ENCODE assay signal across 8 cellular contexts in genomic region chr9:106921341-106921899, GRCh38. TPM values are rescaled to one million over a fixed set of nuclear protein-coding genes. Genes with fewer than 3 reads are reported as not detected.
DNase-seq lines count a peak whose midpoint lies in the region; ATAC-seq and TF ChIP-seq lines count a peak whose summit lies in the region.

No MANE protein-coding gene starts in this region.

- peak overlapping the region; percentile 38 for H2AFZ ChIP-seq in hepatocyte

- H3K27ac ChIP-seq in hepatocyte (peak overlapping the region; percentile 99), sigmoid colon (peak overlapping the region; percentile 71 to 80 (median 78))

- no peak for TF ChIP-seq EP300 in sigmoid colon (IDR thresholded peaks at IDR 0.05)

- no peaks in the 10 kb centered on the region for H3K27me3 ChIP-seq in hepatocyte
- no peaks in the 10 kb centered on the region for H3K27me3 ChIP-seq in sigmoid colon

- no peak for ATAC-seq in GM19324 (IDR thresholded peaks at IDR 0.05; ENCODE audit: low FRiP score, unreplicated experiment)

- H3K4me1 ChIP-seq in hepatocyte (ENCODE audit: insufficient read depth) = peaks cover 37% of the 10 kb centered on the region
- peaks cover 0 to 63% (median 46%) of the 10 kb centered on the region in 4 donors for H3K4me1 ChIP-seq in sigmoid colon

- H3K4me3 ChIP-seq in astrocyte of the cerebellum (ENCODE audit: low read depth, low read length) = no peak overlapping the region
- peak overlapping the region; percentile 9 for H3K4me3 ChIP-seq in hepatocyte
- no peak overlapping the region for H3K4me3 ChIP-seq in sigmoid colon

- no peaks in the 10 kb centered on the region for H4K20me1 ChIP-seq in hepatocyte (ENCODE audit: insufficient read depth, poor library complexity, severe bottlenecking)

- H3K79me2 ChIP-seq in hepatocyte = peaks cover 63% of the 10 kb centered on the region

- TF ChIP-seq POLR2A in sigmoid colon (IDR thresholded peaks at IDR 0.05) = no peak

- in situ Hi-C loops in astrocyte of the cerebellum (cut with HindIII; ENCODE audit: low sequenced_read_pairs) = loop anchor here (5.0 kb wide), 1 partner anchor 59 kb away; the partner anchor contains the start of gene ZNF462

- DNase-seq in DMS 273 treated with DMSO at 0.1 percent for 48 hours (lab: John Stamatoyannopoulos, UW) = peak; percentile 30
- DNase-seq in NCI-H1105 treated with DMSO at 0.1 percent for 48 hours (lab: John Stamatoyannopoulos, UW) = peak; percentile 84
- peak; percentile 35 for DNase-seq in astrocyte of the cerebellum (ENCODE audit: low read depth)
- DNase-seq in hepatocyte (ENCODE audit: low spot score) = peak; percentile 91
- no peak for DNase-seq in sigmoid colon
- no peak for DNase-seq in NCI-H1930 (lab: John Stamatoyannopoulos, UW)
- DNase-seq in cerebellar nuclear complex (lab: John Stamatoyannopoulos, UW) = no peak

- peak overlapping the region; percentile 77 for H3K4me2 ChIP-seq in hepatocyte

- H3K9me3 ChIP-seq in hepatocyte (ENCODE audit: low read depth) (no peaks in the 10 kb centered on the region), sigmoid colon (no peaks in the 10 kb centered on the region)

- no peak for TF ChIP-seq CTCF in astrocyte of the cerebellum (IDR thresholded peaks at IDR 0.05; ENCODE audit: low read depth, low read length, missing control alignments)
- TF ChIP-seq CTCF in hepatocyte (IDR thresholded peaks at IDR 0.05; ENCODE audit: poor library complexity) = no peak
- TF ChIP-seq CTCF in sigmoid colon (IDR thresholded peaks at IDR 0.05) = no peak

- intact Hi-C loops in sigmoid colon (cut with DNase I) = loop anchor here (5.0 kb wide), 1 partner anchor 59 kb away; the partner anchor contains the start of gene ZNF462

- H3K36me3 ChIP-seq in hepatocyte (replicated peaks; ENCODE audit: insufficient read depth, low read depth) = no peaks in the 10 kb centered on the region
- H3K36me3 ChIP-seq in sigmoid colon = peaks cover 3 to 33% (median 20%) of the 10 kb centered on the region in 4 donors

- no peaks in the 10 kb centered on the region for H3K9me2 ChIP-seq in hepatocyte (replicated peaks; ENCODE audit: insufficient read depth)

- WGBS in hepatocyte (ENCODE audit: low lambda C conversion rate, missing lambda C conversion rate) = 4% methylated on average over 3 of the region's 3 CpGs
- WGBS in sigmoid colon, 2 donors = 10 to 37% methylated on average over 3 of the region's 3 CpGs

RNA-seq across cellular contexts. Expression of gene ZNF462, which starts 58.5 kb away (rescaled TPM):
- total RNA-seq in hepatocyte (13.8 and 27.5 TPM in 2 replicates), sigmoid colon (10 to 100 TPM; 21.7 to 33.8 (median 25.6) TPM)
- polyA plus RNA-seq in hepatocyte (7.8 and 8.6 TPM in 2 replicates), sigmoid colon (1 to 10 TPM in 2 of 3 donors, under 1 TPM in 1; 0.60 to 6.2 (median 2.5) TPM)

Comparison
In these comparisons a context has a peak if more than half of its experiments do, and no peak if none do; other contexts are left out.
1. DNase-seq: peak in DMS 273 treated with DMSO at 0.1 percent for 48 hours (single experiment), NCI-H1105 treated with DMSO at 0.1 percent for 48 hours (single experiment), astrocyte of the cerebellum (single experiment) and hepatocyte (single experiment); none in sigmoid colon (single experiment), NCI-H1930 (0 of 2) and cerebellar nuclear complex (0 of 2).